ENCODE assay signal across 15 cellular contexts in genomic region chr12:95721320-95721719, GRCh38.
DNase-seq lines count a peak whose midpoint lies in the region; ATAC-seq and TF ChIP-seq lines count a peak whose summit lies in the region.
"Had no signal": no experiment of that assay in that cellular context is flagged by ENCODE, and none has a peak within 500 bp of the region (broad histone marks: within the 10 kb centered on the region; RNA-seq: fewer than 3 reads in every experiment).

No MANE protein-coding gene starts in this region.

- no peaks in the 10 kb centered on the region for H3K27me3 Mint-ChIP-seq in Caco-2 (ENCODE audit: insufficient read depth, unreplicated experiment)
- H3K27me3 Mint-ChIP-seq: brain had no signal

- BruUV-seq in Caco-2 (replicated peaks; lab: Mats Ljungman, UMichigan), result no TSS peak

- intact Hi-C loops in Caco-2 (cut with micrococcal nuclease; ENCODE audit: unreplicated experiment), result loop anchor here (1.0 kb wide), 2 partner anchors 98 to 139 kb away; no protein-coding TSS in a partner anchor

- ATAC-seq in left lobe of liver, result peak; percentile 38
- ATAC-seq in HG02885 (IDR thresholded peaks at IDR 0.05; ENCODE audit: poor library complexity, unreplicated experiment), result no peak
- ATAC-seq: activated CD4-positive, CD25-positive, alpha-beta regulatory T cell treated with anti-CD3 and anti-CD28 coated beads, Interleukin-2, amount 50 U/mL, for 24 hours; K562 had no signal

- TF ChIP-seq CTCF in Caco-2 (IDR thresholded peaks at IDR 0.05; ENCODE audit: insufficient read depth in 1 of 2, low read depth in 1 of 2, low read length in 1 of 2, severe bottlenecking in 1 of 2, unreplicated experiment in 1 of 2) (peak in 1 of 2 experiments; percentile 37), astrocyte of the cerebellum (IDR thresholded peaks at IDR 0.05; ENCODE audit: low read depth, low read length, missing control alignments) (peak; percentile 24)

- in situ Hi-C loops in astrocyte of the cerebellum (cut with HindIII; ENCODE audit: low sequenced_read_pairs), result no loop called here

- no peaks in the 10 kb centered on the region for H3K9me3 Mint-ChIP-seq in Caco-2 (ENCODE audit: unreplicated experiment)

- H3K4me3 ChIP-seq in Caco-2 (ENCODE audit: low read depth, low read length), result no peak overlapping the region
- no peak overlapping the region for H3K4me3 ChIP-seq in astrocyte of the cerebellum (ENCODE audit: low read depth, low read length)
- H3K4me3 ChIP-seq: K562, SK-N-MC, thoracic aorta had no signal

- no peaks in the 10 kb centered on the region; the same call in 1 of the 2 replicates for H3K36me3 ChIP-seq in Caco-2 (ENCODE audit: control insufficient read depth, insufficient read depth, low read length)
- H3K36me3 ChIP-seq: thoracic aorta had no signal

- peak in 1 of 2 experiments; percentile 34 for DNase-seq in Caco-2
- DNase-seq in HPDE6-E6E7 (ENCODE audit: extremely low spot score), result peak; percentile 31
- no peak for DNase-seq in astrocyte of the cerebellum (ENCODE audit: low read depth)
- DNase-seq in left lobe of liver (ENCODE audit: low spot score), result no peak
- no peak for DNase-seq in stimulated activated CD4-positive, alpha-beta T cell treated with anti-CD3 and anti-CD28 coated beads, Interleukin-2, amount 100 ng/mL, for 48 hours
- DNase-seq in stimulated activated naive CD4-positive, alpha-beta T cell (lab: John Stamatoyannopoulos, UW), result no peak
- DNase-seq in cerebellar nuclear complex (lab: John Stamatoyannopoulos, UW), result no peak
- DNase-seq: Calu3, NCI-H510A had no signal

- POLR2A ChIA-PET in Caco-2 (lab: Charles Lee), result no interaction called here

- H3K4me1 Mint-ChIP-seq in Caco-2 (ENCODE audit: low read depth, unreplicated experiment), result peaks cover 24% of the 10 kb centered on the region

- H3K27me3 ChIP-seq in Caco-2 (replicated peaks; ENCODE audit: control insufficient read depth, insufficient read depth, low read length), result no peaks in the 10 kb centered on the region

- H3K4me3 Mint-ChIP-seq in Caco-2 (ENCODE audit: unreplicated experiment), result no peak overlapping the region
- H3K4me3 Mint-ChIP-seq: brain had no signal

- CTCF ChIA-PET in Caco-2 (lab: Charles Lee), result interaction anchor here (1.5 kb wide), 1 partner anchor 146 kb away, joined by 5 read pairs; no protein-coding TSS in a partner anchor

- peaks cover 50% of the 10 kb centered on the region for H3K4me1 ChIP-seq in Caco-2

- peaks cover 34% of the 10 kb centered on the region for H3K36me3 Mint-ChIP-seq in Caco-2 (ENCODE audit: insufficient read depth, unreplicated experiment)

- peaks cover 3% of the 10 kb centered on the region for H3K9me3 ChIP-seq in Caco-2
- H3K9me3 ChIP-seq: thoracic aorta had no signal

- H3K27ac Mint-ChIP-seq in Caco-2 (ENCODE audit: unreplicated experiment), result peak overlapping the region; percentile 39
